Comparison of ENCODE assay signal across 8 cellular contexts in the genomic region with DNA sequence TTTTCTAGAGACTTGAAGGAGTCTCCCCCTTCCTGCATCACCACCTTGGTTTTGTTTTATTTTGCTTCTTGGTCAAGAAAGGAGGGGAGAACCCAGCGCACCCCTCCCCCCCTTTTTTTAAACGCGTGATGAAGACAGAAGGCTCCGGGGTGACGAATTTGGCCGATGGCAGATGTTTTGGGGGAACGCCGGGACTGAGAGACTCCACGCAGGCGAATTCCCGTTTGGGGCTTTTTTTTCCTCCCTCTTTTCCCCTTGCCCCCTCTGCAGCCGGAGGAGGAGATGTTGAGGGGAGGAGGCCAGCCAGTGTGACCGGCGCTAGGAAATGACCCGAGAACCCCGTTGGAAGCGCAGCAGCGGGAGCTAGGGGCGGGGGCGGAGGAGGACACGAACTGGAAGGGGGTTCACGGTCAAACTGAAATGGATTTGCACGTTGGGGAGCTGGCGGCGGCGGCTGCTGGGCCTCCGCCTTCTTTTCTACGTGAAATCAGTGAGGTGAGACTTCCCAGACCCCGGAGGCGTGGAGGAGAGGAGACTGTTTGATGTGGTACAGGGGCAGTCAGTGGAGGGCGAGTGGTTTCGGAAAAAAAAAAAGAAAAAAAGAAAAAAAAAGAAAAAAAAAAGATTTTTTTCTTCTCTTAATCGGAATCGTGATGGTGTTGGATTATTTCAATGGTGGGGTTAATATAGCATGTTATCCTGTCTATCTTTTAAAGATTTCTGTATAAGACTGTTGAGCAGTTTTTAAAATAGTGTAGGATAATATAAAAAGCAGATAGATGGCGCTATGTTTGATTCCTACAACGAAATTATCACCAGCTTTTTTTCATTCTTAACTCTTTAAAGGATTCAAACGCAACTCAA. TPM values are rescaled to one million over a fixed set of nuclear protein-coding genes. Genes with fewer than 3 reads are reported as not detected.
A peak's percentile ranks its signal among the peaks of the same experiment; 100 is the strongest.
DNase-seq lines count a peak whose midpoint lies in the region; ATAC-seq, FAIRE-seq and TF ChIP-seq lines count a peak whose summit lies in the region.

No MANE protein-coding gene starts in this region.

- peak; percentile 45 for TF ChIP-seq CTCF in nephron progenitor cell (IDR thresholded peaks at IDR 0.05)

- peaks cover 38% of the 10 kb centered on the region for H3K36me3 Mint-ChIP-seq in activated T-helper 2 cell treated with anti-CD3 and anti-CD28 coated beads, Interferon-gamma antibody, Interleukin-2, Interleukin-4, amounts not matched to agents 10 μg/mL and 5 μg/mL and 100 μg/mL, durations not matched to agents 14 hours and 24 hours and 36 hours (ENCODE audit: low read depth)
- H3K36me3 Mint-ChIP-seq in nephron progenitor cell (ENCODE audit: low read depth), result peaks cover 62% of the 10 kb centered on the region

- intact Hi-C loops in activated T-helper 2 cell treated with anti-CD3 and anti-CD28 coated beads, Interferon-gamma antibody, Interleukin-2, Interleukin-4, amounts not matched to agents 10 μg/mL and 5 μg/mL and 100 μg/mL, durations not matched to agents 14 hours and 24 hours and 36 hours (cut with micrococcal nuclease), result loop anchor here (1.0 to 10.0 kb wide), 9 partner anchors 7 to 1762 kb away; a partner anchor contains a TSS

- H3K9me3 Mint-ChIP-seq in activated T-helper 2 cell treated with anti-CD3 and anti-CD28 coated beads, Interferon-gamma antibody, Interleukin-2, Interleukin-4, amounts not matched to agents 10 μg/mL and 5 μg/mL and 100 μg/mL, durations not matched to agents 14 hours and 24 hours and 36 hours, result no peaks in the 10 kb centered on the region
- H3K9me3 Mint-ChIP-seq in nephron progenitor cell, result peaks cover 10% of the 10 kb centered on the region

- no peak for ATAC-seq in GM21576 (IDR thresholded peaks at IDR 0.05; ENCODE audit: unreplicated experiment)

- DNase-seq in COR-L47 (lab: John Stamatoyannopoulos, UW) (peak; percentile 55), GOT3 (lab: John Stamatoyannopoulos, UW) (peak; percentile 17), NCI-H446 treated with DMSO at 0.1 percent for 48 hours (lab: John Stamatoyannopoulos, UW) (peak; percentile 77), frontal cortex (ENCODE audit: low spot score in 2 of 2) (peak; percentile 33 to 52), nephron progenitor cell (peak; percentile 76), HTR-8/SVneo (ENCODE audit: insufficient read length, low spot score) (no peak)
- peak; percentile 29 for DNase-seq in activated T-helper 2 cell treated with anti-CD3 and anti-CD28 coated beads, Interferon-gamma antibody, Interleukin-2, Interleukin-4, amounts not matched to agents 10 μg/mL and 5 μg/mL and 100 μg/mL, durations not matched to agents 14 hours and 24 hours and 36 hours (ENCODE audit: low spot score)

- peaks cover 43% of the 10 kb centered on the region for H3K27me3 Mint-ChIP-seq in activated T-helper 2 cell treated with anti-CD3 and anti-CD28 coated beads, Interferon-gamma antibody, Interleukin-2, Interleukin-4, amounts not matched to agents 10 μg/mL and 5 μg/mL and 100 μg/mL, durations not matched to agents 14 hours and 24 hours and 36 hours (ENCODE audit: low read depth)
- peaks cover 8% of the 10 kb centered on the region for H3K27me3 Mint-ChIP-seq in nephron progenitor cell (ENCODE audit: low read depth, poor library complexity)

- H3K27ac Mint-ChIP-seq in activated T-helper 2 cell treated with anti-CD3 and anti-CD28 coated beads, Interferon-gamma antibody, Interleukin-2, Interleukin-4, amounts not matched to agents 10 μg/mL and 5 μg/mL and 100 μg/mL, durations not matched to agents 14 hours and 24 hours and 36 hours, result peak overlapping the region; percentile 97
- peak overlapping the region; percentile 99 for H3K27ac Mint-ChIP-seq in nephron progenitor cell

- H3K4me1 Mint-ChIP-seq in activated T-helper 2 cell treated with anti-CD3 and anti-CD28 coated beads, Interferon-gamma antibody, Interleukin-2, Interleukin-4, amounts not matched to agents 10 μg/mL and 5 μg/mL and 100 μg/mL, durations not matched to agents 14 hours and 24 hours and 36 hours (ENCODE audit: low read depth), result peaks cover 25% of the 10 kb centered on the region
- H3K4me1 Mint-ChIP-seq in nephron progenitor cell, result peaks cover 32% of the 10 kb centered on the region

- peak overlapping the region; percentile 94 for H3K4me3 Mint-ChIP-seq in activated T-helper 2 cell treated with anti-CD3 and anti-CD28 coated beads, Interferon-gamma antibody, Interleukin-2, Interleukin-4, amounts not matched to agents 10 μg/mL and 5 μg/mL and 100 μg/mL, durations not matched to agents 14 hours and 24 hours and 36 hours (ENCODE audit: low read depth)
- peak overlapping the region; percentile 99 for H3K4me3 Mint-ChIP-seq in nephron progenitor cell

- peak; percentile 66 for FAIRE-seq in frontal cortex (lab: Jason Lieb, UNC)
- no peak for FAIRE-seq in HTR-8/SVneo (lab: Jason Lieb, UNC)

RNA-seq across cellular contexts. Expression of a gene that starts 3.1 kb away (rescaled TPM):
- total RNA-seq in activated T-helper 2 cell treated with anti-CD3 and anti-CD28 coated beads, Interferon-gamma antibody, Interleukin-2, Interleukin-4, amounts not matched to agents 10 μg/mL and 5 μg/mL and 100 μg/mL, durations not matched to agents 14 hours and 24 hours and 36 hours, result 20.3 and 20.8 TPM in 2 replicates
- 418 TPM for total RNA-seq in frontal cortex

Comparison
In these comparisons a context has a peak if more than half of its experiments do, and no peak if none do; other contexts are left out.
1. RNA of a gene that starts 3.1 kb away (total RNA-seq): 418 TPM in frontal cortex (single experiment); 20.3 to 20.8 TPM in activated T-helper 2 cell treated with anti-CD3 and anti-CD28 coated beads, Interferon-gamma antibody, Interleukin-2, Interleukin-4, amounts not matched to agents 10 μg/mL and 5 μg/mL and 100 μg/mL, durations not matched to agents 14 hours and 24 hours and 36 hours; every median in the first group is over 10 times any median in the second.